Comparison of ENCODE assay signal across 15 cellular contexts in genomic region chr10:79473511-79474095, GRCh38. TPM values are rescaled to one million over a fixed set of nuclear protein-coding genes. Genes with fewer than 3 reads are reported as not detected.
"Had no signal": no experiment of that assay in that cellular context is flagged by ENCODE, and none has a peak within 500 bp of the region (broad histone marks: within the 10 kb centered on the region; RNA-seq: fewer than 3 reads in every experiment).

No MANE protein-coding gene starts in this region.

- H3K27me3 ChIP-seq: hepatocyte, thyroid gland, vagina had no signal

- H2AFZ ChIP-seq: hepatocyte, neural progenitor cell had no signal

- FAIRE-seq: kidney, small intestine had no signal

- H3K4me2 ChIP-seq: hepatocyte, neural progenitor cell had no signal

- H3K4me1 Mint-ChIP-seq: activated CD4-positive, alpha-beta T cell treated with anti-CD3 and anti-CD28 coated beads, Interleukin-2, amount 10 ng/mL, durations not matched to agents 7 days and 5 days; endodermal cell; WTC11 had no signal

- H3K36me3 ChIP-seq: neural progenitor cell, thyroid gland, vagina had no signal

- H3K9ac ChIP-seq: neural progenitor cell had no signal

- ATAC-seq: WTC11 had no signal

- H3K27ac Mint-ChIP-seq: activated CD4-positive, alpha-beta T cell treated with anti-CD3 and anti-CD28 coated beads, Interleukin-2, amount 10 ng/mL, durations not matched to agents 7 days and 5 days; activated T-helper 2 cell treated with anti-CD3 and anti-CD28 coated beads, Interferon-gamma antibody, Interleukin-2, Interleukin-4, amounts not matched to agents 10 μg/mL and 5 μg/mL and 100 μg/mL, durations not matched to agents 14 hours and 24 hours and 36 hours; brain; endodermal cell; neural progenitor cell; WTC11 had no signal

- H3K4me3 Mint-ChIP-seq: activated CD4-positive, alpha-beta T cell treated with anti-CD3 and anti-CD28 coated beads, Interleukin-2, amount 10 ng/mL, durations not matched to agents 7 days and 5 days; brain; endodermal cell; neural progenitor cell; WTC11 had no signal

- H3K9me3 ChIP-seq: thyroid gland, vagina had no signal

- H3K4me3 ChIP-seq: hepatocyte, neural progenitor cell, thyroid gland, vagina had no signal

- DNase-seq: activated CD4-positive, alpha-beta T cell treated with anti-CD3 and anti-CD28 coated beads, Interleukin-2, amount 10 ng/mL, durations not matched to agents 7 days and 5 days; activated naive CD4-positive, alpha-beta T cell treated with anti-CD3 and anti-CD28 coated beads, Interleukin-2, amount 50 U/mL, for 16 hours; activated T-cell treated with anti-CD3 and anti-CD28 coated beads for 4 hours; dermis blood vessel endothelial cell; endodermal cell; kidney; retina; small intestine; thyroid gland had no signal

- H3K27ac ChIP-seq: hepatocyte, neural progenitor cell, thyroid gland, vagina had no signal

- H3K9me3 Mint-ChIP-seq: activated CD4-positive, alpha-beta T cell treated with anti-CD3 and anti-CD28 coated beads, Interleukin-2, amount 10 ng/mL, durations not matched to agents 7 days and 5 days; activated T-helper 2 cell treated with anti-CD3 and anti-CD28 coated beads, Interferon-gamma antibody, Interleukin-2, Interleukin-4, amounts not matched to agents 10 μg/mL and 5 μg/mL and 100 μg/mL, durations not matched to agents 14 hours and 24 hours and 36 hours; endodermal cell; neural progenitor cell; WTC11 had no signal

- H3K36me3 Mint-ChIP-seq: brain, neural progenitor cell, WTC11 had no signal

- H3K4me1 ChIP-seq: neural progenitor cell, thyroid gland, vagina had no signal

- H3K79me2 ChIP-seq: hepatocyte had no signal

RNA-seq across cellular contexts. Expression of gene EIF5AL1, which starts 38.7 kb away (rescaled TPM):
- total RNA-seq: vagina had no signal
